8 cellular contexts compared by ENCODE assay signal in the genomic region with DNA sequence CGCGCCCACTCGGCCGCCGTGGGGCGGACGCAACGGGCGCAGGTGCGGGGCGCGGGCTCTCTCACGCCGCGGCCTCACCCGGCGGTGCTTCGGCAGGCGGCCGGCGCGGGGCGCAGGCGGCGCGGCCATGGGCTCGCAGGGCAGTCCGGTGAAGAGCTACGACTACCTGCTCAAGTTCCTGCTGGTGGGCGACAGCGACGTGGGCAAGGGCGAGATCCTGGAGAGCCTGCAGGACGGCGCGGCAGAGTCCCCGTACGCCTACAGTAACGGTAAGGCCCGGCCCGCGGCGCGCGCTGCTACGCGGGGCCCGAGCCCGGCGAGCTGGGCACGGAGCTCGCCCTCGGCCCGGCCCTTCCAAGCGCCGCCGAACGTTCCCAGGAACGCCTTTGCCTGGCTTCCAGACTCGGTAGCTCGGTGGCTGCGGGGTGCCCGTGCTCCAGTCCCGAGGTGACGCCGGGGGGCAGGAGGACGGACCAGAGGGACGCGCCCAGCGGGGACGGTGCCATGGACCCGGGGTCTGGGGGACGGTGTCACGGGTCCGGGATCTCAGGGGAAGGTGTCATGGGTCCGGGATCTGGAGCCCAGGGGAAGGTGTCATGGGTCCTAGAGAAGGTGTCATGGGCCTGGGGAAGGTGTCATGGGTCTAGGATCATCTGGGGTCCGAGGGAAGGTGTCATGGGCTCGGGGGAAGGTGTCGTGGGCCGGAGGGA. TPM values are rescaled to one million over a fixed set of nuclear protein-coding genes. Genes with fewer than 3 reads are reported as not detected.
DNase-seq lines count a peak whose midpoint lies in the region; ATAC-seq and TF ChIP-seq lines count a peak whose summit lies in the region.

No MANE protein-coding gene starts in this region.

- no peaks in the 10 kb centered on the region for H3K9me3 ChIP-seq in SU-DHL-6 (ENCODE audit: insufficient read depth, low read length)
- H3K9me3 ChIP-seq in psoas muscle: no peaks in the 10 kb centered on the region

- H3K27ac ChIP-seq in SU-DHL-6 (ENCODE audit: low read depth, low read length) (no peak overlapping the region), psoas muscle (peak overlapping the region; percentile 95)

- no peaks in the 10 kb centered on the region; the same call in 1 of the 2 replicates for H3F3A ChIP-seq in SU-DHL-6 (ENCODE audit: insufficient read depth)

- no peaks in the 10 kb centered on the region for H3K36me3 ChIP-seq in SU-DHL-6 (ENCODE audit: low read length)
- peaks cover 0 to 4% of the 10 kb centered on the region in 2 donors for H3K36me3 ChIP-seq in psoas muscle (ENCODE audit: insufficient read depth in 1 of 2, low read depth in 1 of 2)

- no peaks in the 10 kb centered on the region for H3K27me3 Mint-ChIP-seq in activated naive CD4-positive, alpha-beta T cell treated with anti-CD3 and anti-CD28 coated beads, Interleukin-2, amount 50 U/mL, for 24 hours

- H3K4me3 ChIP-seq in SU-DHL-6 (ENCODE audit: insufficient read depth, low read length, poor library complexity, severe bottlenecking) (peak overlapping the region; percentile 66), psoas muscle (peak overlapping the region; percentile 96)

- WGBS in psoas muscle, 3 donors: 2 to 3% (median 2%) methylated on average over 52 to 80 of the region's 80 CpGs

- no peaks in the 10 kb centered on the region for H3K36me3 Mint-ChIP-seq in activated naive CD4-positive, alpha-beta T cell treated with anti-CD3 and anti-CD28 coated beads, Interleukin-2, amount 50 U/mL, for 24 hours

- H3K27me3 ChIP-seq in SU-DHL-6 (ENCODE audit: low read length) (no peaks in the 10 kb centered on the region), psoas muscle (ENCODE audit: insufficient read depth in 3 of 3, low read length in 2 of 3) (no peaks in the 10 kb centered on the region)

- ATAC-seq in psoas muscle (no peak), HG03139 (IDR thresholded peaks at IDR 0.05; ENCODE audit: unreplicated experiment) (no peak)

- peak overlapping the region; percentile 59 for H3K4me2 ChIP-seq in SU-DHL-6 (ENCODE audit: low read depth, low read length, poor library complexity, severe bottlenecking)

- H3K9ac ChIP-seq in SU-DHL-6 (ENCODE audit: low read length): peak overlapping the region; percentile 71

- peaks cover 31% of the 10 kb centered on the region for H3K4me1 Mint-ChIP-seq in activated naive CD4-positive, alpha-beta T cell treated with anti-CD3 and anti-CD28 coated beads, Interleukin-2, amount 50 U/mL, for 24 hours

- DNase-seq in activated naive CD4-positive, alpha-beta T cell treated with Interleukin-2 at 50 U/mL for 16 hours: no peak
- DNase-seq in fibroblast of peridontal ligament (ENCODE audit: extremely low read depth): peak; percentile 23
- DNase-seq in psoas muscle: peak; percentile 44 to 75
- no peak for DNase-seq in NCI-H524 treated with DMSO at 0.1 percent for 48 hours (lab: John Stamatoyannopoulos, UW)
- no peak for DNase-seq in NCI-H1694 (lab: John Stamatoyannopoulos, UW)

- no peak overlapping the region for H3K27ac Mint-ChIP-seq in activated naive CD4-positive, alpha-beta T cell treated with anti-CD3 and anti-CD28 coated beads, Interleukin-2, amount 50 U/mL, for 24 hours

- peaks cover 68% of the 10 kb centered on the region for H3K4me1 ChIP-seq in psoas muscle

- no peaks in the 10 kb centered on the region for H4K20me1 ChIP-seq in SU-DHL-6 (ENCODE audit: low read depth, low read length)

- no peak overlapping the region for H2AFZ ChIP-seq in SU-DHL-6 (ENCODE audit: low read depth, low read length, severe bottlenecking)

- H3K79me2 ChIP-seq in SU-DHL-6 (ENCODE audit: insufficient read depth, low read length): peaks cover 13% of the 10 kb centered on the region; the same call in 1 of the 2 replicates

- H3K9me3 Mint-ChIP-seq in activated naive CD4-positive, alpha-beta T cell treated with anti-CD3 and anti-CD28 coated beads, Interleukin-2, amount 50 U/mL, for 24 hours: no peaks in the 10 kb centered on the region

- TF ChIP-seq CTCF in SU-DHL-6 (IDR thresholded peaks at IDR 0.05; ENCODE audit: insufficient read depth, low read length, poor library complexity, severe bottlenecking): no peak
- TF ChIP-seq CTCF in psoas muscle (IDR thresholded peaks at IDR 0.05): peak; percentile 4

- H3K4me3 Mint-ChIP-seq in activated naive CD4-positive, alpha-beta T cell treated with anti-CD3 and anti-CD28 coated beads, Interleukin-2, amount 50 U/mL, for 24 hours: peak overlapping the region; percentile 89

- intact Hi-C loops in psoas muscle (cut with DNase I): loop anchor here (5.0 kb wide), 2 partner anchors 37 to 42 kb away; a partner anchor contains a TSS

- no peaks in the 10 kb centered on the region for H3K9me2 ChIP-seq in SU-DHL-6 (replicated peaks; ENCODE audit: insufficient read depth, low read length)

RNA-seq across cellular contexts. Expression of a gene that starts 0.5 kb away (rescaled TPM):
- total RNA-seq in psoas muscle: 10 to 100 TPM; 12.3 to 20.2 (median 14.4) TPM
- 10 to 100 TPM; 14.7 to 16.3 (median 15.7) TPM for polyA plus RNA-seq in psoas muscle

RNA-seq across cellular contexts. Expression of a gene that starts 20.6 kb away (rescaled TPM):
- total RNA-seq in psoas muscle: 10 to 100 TPM; 18.3 to 26.3 (median 22.0) TPM
- 10 to 100 TPM; 26.5 to 39.9 (median 27.2) TPM for polyA plus RNA-seq in psoas muscle

RNA-seq across cellular contexts. Expression of a gene that starts 23.5 kb away (rescaled TPM):
- under 1 TPM in 3 of 4 donors, not detected in 1; 0.19 to 0.39 (median 0.27) TPM for total RNA-seq in psoas muscle
- polyA plus RNA-seq in psoas muscle: under 1 TPM; 0.06 to 0.38 (median 0.27) TPM

RNA-seq across cellular contexts. Expression of a gene that starts 30.1 kb away (rescaled TPM):
- not detected for total RNA-seq in psoas muscle
- polyA plus RNA-seq in psoas muscle: not detected

RNA-seq across cellular contexts. Expression of a gene that starts 40.5 kb away (rescaled TPM):
- 1 to 10 TPM in 2 of 4 donors, under 1 TPM in 2; 0.30 to 2.0 (median 0.82) TPM for total RNA-seq in psoas muscle
- polyA plus RNA-seq in psoas muscle: under 1 TPM; 0.31 to 0.61 (median 0.36) TPM

Comparison
In these comparisons a context has a peak if more than half of its experiments do, and no peak if none do; other contexts are left out.
1. DNase-seq: peak in fibroblast of peridontal ligament (single experiment) and psoas muscle (2 of 2); none in activated naive CD4-positive, alpha-beta T cell treated with Interleukin-2 at 50 U/mL for 16 hours (single experiment), NCI-H524 treated with DMSO at 0.1 percent for 48 hours (single experiment) and NCI-H1694 (single experiment).